ENCODE assay signal across 34 cellular contexts in genomic region chr15:58015565-58015964, GRCh38. TPM values are rescaled to one million over a fixed set of nuclear protein-coding genes. Genes with fewer than 3 reads are reported as not detected.
DNase-seq lines count a peak whose midpoint lies in the region; ATAC-seq, FAIRE-seq and TF ChIP-seq lines count a peak whose summit lies in the region.
"Had no signal": no experiment of that assay in that cellular context is flagged by ENCODE, and none has a peak within 500 bp of the region (broad histone marks: within the 10 kb centered on the region; RNA-seq: fewer than 3 reads in every experiment).

No MANE protein-coding gene starts in this region.

- H3K79me2 ChIP-seq in astrocyte (ENCODE audit: insufficient read depth, low read length), result no peaks in the 10 kb centered on the region
- H3K79me2 ChIP-seq: parathyroid adenoma had no signal

- H3K36me3 ChIP-seq in astrocyte (ENCODE audit: insufficient read depth, low read length), result no peaks in the 10 kb centered on the region
- H3K36me3 ChIP-seq: heart right ventricle, neural progenitor cell, upper lobe of left lung had no signal

- FAIRE-seq in astrocyte (lab: Jason Lieb, UNC), result no peak
- FAIRE-seq: D721Med, endometrium, GM12892 had no signal

- H2AFZ ChIP-seq in astrocyte (ENCODE audit: low read depth, low read length), result no peak overlapping the region
- H2AFZ ChIP-seq: neural progenitor cell, parathyroid adenoma had no signal

- H3K27me3 ChIP-seq in astrocyte (ENCODE audit: insufficient read depth, low read length), result peaks cover 12% of the 10 kb centered on the region
- H3K27me3 ChIP-seq: neural progenitor cell, upper lobe of left lung had no signal

- no peak overlapping the region for H3K4me2 ChIP-seq in astrocyte (ENCODE audit: low read length)
- H3K4me2 ChIP-seq: neural progenitor cell had no signal

- no peaks in the 10 kb centered on the region for H3K9me3 ChIP-seq in astrocyte (ENCODE audit: insufficient read depth, low read depth, low read length)
- H3K9me3 ChIP-seq: heart right ventricle, upper lobe of left lung had no signal

- no peaks in the 10 kb centered on the region for H4K20me1 ChIP-seq in astrocyte (ENCODE audit: insufficient read depth, low read length)

- peaks cover 2% of the 10 kb centered on the region for H3K27me3 Mint-ChIP-seq in astrocyte (ENCODE audit: low read depth, unreplicated experiment)
- H3K27me3 Mint-ChIP-seq: dendritic cell treated with granulocyte-macrophage colony-stimulating factor and Interleukin-4, amounts not matched to agents 40 ng/mL and 50 ng/mL, for 4 days had no signal

- no peak overlapping the region for H3K4me3 Mint-ChIP-seq in astrocyte (ENCODE audit: unreplicated experiment)
- H3K4me3 Mint-ChIP-seq: activated naive CD4-positive, alpha-beta T cell treated with anti-CD3 and anti-CD28 coated beads, Interleukin-2, amount 10 ng/mL, durations not matched to agents 7 days and 5 days; activated T-helper 1 cell treated with anti-CD3 and anti-CD28 coated beads, Interleukin-12 subunit alpha, Interleukin-12 subunit beta, Interleukin-2, Interleukin-4 antibody, amounts not matched to agents 30 ng/mL and 10 ng/mL and 1 ng/mL, durations not matched to agents 14 hours and 24 hours and 36 hours; CD4-positive, CD25-positive, alpha-beta regulatory T cell; dendritic cell treated with granulocyte-macrophage colony-stimulating factor and Interleukin-4, amounts not matched to agents 40 ng/mL and 50 ng/mL, for 4 days; memory B cell; neural progenitor cell had no signal

- no peak for ATAC-seq in GM18498 (IDR thresholded peaks at IDR 0.05; ENCODE audit: unreplicated experiment)
- ATAC-seq: heart right ventricle, right cardiac atrium had no signal

- no peak overlapping the region for H3K27ac Mint-ChIP-seq in astrocyte (ENCODE audit: unreplicated experiment)
- H3K27ac Mint-ChIP-seq: activated naive CD4-positive, alpha-beta T cell treated with anti-CD3 and anti-CD28 coated beads, Interleukin-2, amount 10 ng/mL, durations not matched to agents 7 days and 5 days; activated T-helper 1 cell treated with anti-CD3 and anti-CD28 coated beads, Interleukin-12 subunit alpha, Interleukin-12 subunit beta, Interleukin-2, Interleukin-4 antibody, amounts not matched to agents 30 ng/mL and 10 ng/mL and 1 ng/mL, durations not matched to agents 14 hours and 24 hours and 36 hours; CD4-positive, CD25-positive, alpha-beta regulatory T cell; dendritic cell treated with granulocyte-macrophage colony-stimulating factor and Interleukin-4, amounts not matched to agents 40 ng/mL and 50 ng/mL, for 4 days; memory B cell; neural progenitor cell had no signal

- no peak overlapping the region for H3K9ac ChIP-seq in astrocyte (ENCODE audit: low read length)
- H3K9ac ChIP-seq: neural progenitor cell, parathyroid adenoma had no signal

- TF ChIP-seq CTCF in astrocyte (IDR thresholded peaks at IDR 0.05; ENCODE audit: insufficient read depth, low read depth, low read length) (no peak), fibroblast of mammary gland (conservative IDR thresholded peaks at IDR 0.05; ENCODE audit: control insufficient read depth, insufficient read depth, low read depth, low read length) (no peak)

- H3K9me3 Mint-ChIP-seq in astrocyte (ENCODE audit: unreplicated experiment), result no peaks in the 10 kb centered on the region
- H3K9me3 Mint-ChIP-seq: activated naive CD4-positive, alpha-beta T cell treated with anti-CD3 and anti-CD28 coated beads, Interleukin-2, amount 10 ng/mL, durations not matched to agents 7 days and 5 days; activated T-helper 1 cell treated with anti-CD3 and anti-CD28 coated beads, Interleukin-12 subunit alpha, Interleukin-12 subunit beta, Interleukin-2, Interleukin-4 antibody, amounts not matched to agents 30 ng/mL and 10 ng/mL and 1 ng/mL, durations not matched to agents 14 hours and 24 hours and 36 hours; dendritic cell treated with granulocyte-macrophage colony-stimulating factor and Interleukin-4, amounts not matched to agents 40 ng/mL and 50 ng/mL, for 4 days; memory B cell; neural progenitor cell had no signal

- no peaks in the 10 kb centered on the region for H3K36me3 Mint-ChIP-seq in astrocyte (ENCODE audit: low read depth, unreplicated experiment)
- H3K36me3 Mint-ChIP-seq: activated naive CD4-positive, alpha-beta T cell treated with anti-CD3 and anti-CD28 coated beads, Interleukin-2, amount 10 ng/mL, durations not matched to agents 7 days and 5 days; CD4-positive, CD25-positive, alpha-beta regulatory T cell; memory B cell; neural progenitor cell had no signal

- no peak overlapping the region for H3K4me3 ChIP-seq in astrocyte (ENCODE audit: insufficient read depth, low read depth, low read length)
- no peak overlapping the region for H3K4me3 ChIP-seq in fibroblast of mammary gland (ENCODE audit: control insufficient read depth, low read depth, low read length)
- no peak overlapping the region for H3K4me3 ChIP-seq in skeletal muscle cell (ENCODE audit: low read depth, low read length)
- H3K4me3 ChIP-seq: heart right ventricle, neural progenitor cell, upper lobe of left lung had no signal

- H3K27ac ChIP-seq in astrocyte (ENCODE audit: low read depth, low read length), result no peak overlapping the region
- H3K27ac ChIP-seq: heart right ventricle, neural progenitor cell, parathyroid adenoma, upper lobe of left lung had no signal

- H3K4me1 ChIP-seq in astrocyte (ENCODE audit: insufficient read depth, low read length), result no peaks in the 10 kb centered on the region
- H3K4me1 ChIP-seq: heart right ventricle, parathyroid adenoma, upper lobe of left lung had no signal

- peaks cover 19% of the 10 kb centered on the region for H3K4me1 Mint-ChIP-seq in astrocyte (ENCODE audit: low read depth, unreplicated experiment)
- H3K4me1 Mint-ChIP-seq: activated naive CD4-positive, alpha-beta T cell treated with anti-CD3 and anti-CD28 coated beads, Interleukin-2, amount 10 ng/mL, durations not matched to agents 7 days and 5 days; CD4-positive, CD25-positive, alpha-beta regulatory T cell; memory B cell; neural progenitor cell had no signal

- peak; percentile 17 for DNase-seq in GM03348 (ENCODE audit: low spot score)
- peak; percentile 8 for DNase-seq in astrocyte (ENCODE audit: low read depth)
- peak; percentile 77 for DNase-seq in fibroblast of mammary gland (ENCODE audit: low read depth)
- peak; percentile 3 for DNase-seq in skeletal muscle cell (ENCODE audit: low read depth)
- DNase-seq in NCI-H1930 (lab: John Stamatoyannopoulos, UW), result no peak
- no peak for DNase-seq in NCI-H2107 treated with DMSO at 0.1 percent for 48 hours (lab: John Stamatoyannopoulos, UW; ENCODE audit: unreplicated experiment)
- DNase-seq: activated CD4-positive, alpha-beta T cell treated with anti-CD3 and anti-CD28 coated beads, Interleukin-2, amount 50 U/mL, for 4 hours; activated CD4-positive, CD25-positive, alpha-beta regulatory T cell; activated naive CD4-positive, alpha-beta T cell treated with anti-CD3 and anti-CD28 coated beads, Interleukin-2, amount 10 ng/mL, durations not matched to agents 7 days and 5 days; amygdala; caudate nucleus; CD4-positive, CD25-positive, alpha-beta regulatory T cell; heart right ventricle; IMR-90; NCI-H1092; NCI-H1694 treated with DMSO at 0.1 percent for 48 hours; NCI-H2171 treated with DMSO at 0.1 percent for 48 hours; NCI-H524; right cardiac atrium; SIG-M5; stimulated activated CD4-positive, alpha-beta T cell treated with anti-CD3 and anti-CD28 coated beads, Interleukin-2, amount 100 ng/mL, for 48 hours; SW 1271; upper lobe of left lung had no signal

RNA-seq across cellular contexts. Expression of gene ALDH1A2, which starts 49.9 kb away (rescaled TPM):
- total RNA-seq in astrocyte, result 0.98 and 1.7 TPM in 2 replicates
- total RNA-seq: activated T-helper 1 cell treated with anti-CD3 and anti-CD28 coated beads, Interleukin-12 subunit alpha, Interleukin-12 subunit beta, Interleukin-2, Interleukin-4 antibody, amounts not matched to agents 30 ng/mL and 10 ng/mL and 1 ng/mL, durations not matched to agents 14 hours and 24 hours and 36 hours; CD4-positive, CD25-positive, alpha-beta regulatory T cell; Daoy; H4; IMR-90 had no signal

Comparison
In these comparisons a context has a peak if more than half of its experiments do, and no peak if none do; other contexts are left out.
1. DNase-seq: peak in GM03348 (single experiment), astrocyte (single experiment), fibroblast of mammary gland (single experiment) and skeletal muscle cell (single experiment); none in NCI-H1930 (0 of 2) and NCI-H2107 treated with DMSO at 0.1 percent for 48 hours (single experiment).